25 cellular contexts compared by ENCODE assay signal in genomic region chr6:80134065-80134464, GRCh38. TPM values are rescaled to one million over a fixed set of nuclear protein-coding genes. Genes with fewer than 3 reads are reported as not detected.
DNase-seq lines count a peak whose midpoint lies in the region; ATAC-seq and TF ChIP-seq lines count a peak whose summit lies in the region.
"Had no signal": no experiment of that assay in that cellular context is flagged by ENCODE, and none has a peak within 500 bp of the region (broad histone marks: within the 10 kb centered on the region; RNA-seq: fewer than 3 reads in every experiment).

No MANE protein-coding gene starts in this region.

- H4K20me1 ChIP-seq in IMR-90 (ENCODE audit: insufficient read depth, low read length): no peaks in the 10 kb centered on the region
- no peaks in the 10 kb centered on the region for H4K20me1 ChIP-seq in PC-3 (ENCODE audit: low read length)
- H4K20me1 ChIP-seq: BLaER1 treated with 17β-estradiol and CSF1 and Interleukin-3, amounts not matched to agents 10 nM and 100 nM had no signal

- CTCF ChIA-PET in IMR-90 (lab: Yijun Ruan, JAX) (no interaction called here), PC-3 (lab: Charles Lee) (no interaction called here)
- CTCF ChIA-PET in activated CD4-positive, alpha-beta memory T cell treated with anti-CD3 and anti-CD28 coated beads, Interleukin-2, amount 10 ng/mL, durations not matched to agents 7 days and 5 days (lab: Charles Lee): no interaction called here

- WGBS in IMR-90 (ENCODE audit: extremely low coverage in 2 of 2, insufficient read length in 1 of 2), 2 experiments: no CpG with 5 or more reads among the region's 1 CpG

- H3K27ac ChIP-seq in IMR-90 (ENCODE audit: insufficient read depth, low read length) (no peak overlapping the region), PC-3 (ENCODE audit: low read length) (no peak overlapping the region), foreskin keratinocyte (no peak overlapping the region), lower lobe of right lung (no peak overlapping the region)
- H3K27ac ChIP-seq: A549; BLaER1 treated with 17β-estradiol and CSF1 and Interleukin-3, amounts not matched to agents 10 nM and 100 nM had no signal

- in situ Hi-C loops in IMR-90 (cut with MboI; ENCODE audit: low sequenced_read_pairs): loop anchor here (25.0 kb wide), 1 partner anchor 1628 kb away; the partner anchor contains the start of gene TENT5A

- no peaks in the 10 kb centered on the region for H3F3A ChIP-seq in PC-3 (ENCODE audit: low read length, unreplicated experiment)

- H2BK5ac ChIP-seq in IMR-90 (ENCODE audit: low read depth, low read length, poor library complexity, severe bottlenecking): no peak overlapping the region

- H3K18ac ChIP-seq in IMR-90 (ENCODE audit: low read depth, low read length): no peak overlapping the region

- no peak overlapping the region for H3K4me3 ChIP-seq in IMR-90 (ENCODE audit: insufficient read depth, low read depth, low read length)
- H3K4me3 ChIP-seq in PC-3 (ENCODE audit: low read length): no peak overlapping the region
- H3K4me3 ChIP-seq in lower lobe of right lung: no peak overlapping the region
- H3K4me3 ChIP-seq: A549; BLaER1 treated with 17β-estradiol and CSF1 and Interleukin-3, amounts not matched to agents 10 nM and 100 nM; GM12878 had no signal

- H3K14ac ChIP-seq in IMR-90 (replicated peaks; ENCODE audit: low read depth, low read length): no peak overlapping the region

- H3K36me3 ChIP-seq in IMR-90 (ENCODE audit: control insufficient read depth, insufficient read depth, low read length) (0 out of 2 replicates have a peak, but pooled peaks cover 1% of the 10 kb centered on the region), PC-3 (ENCODE audit: low read depth, low read length) (no peaks in the 10 kb centered on the region), lower lobe of right lung (peaks cover 15% of the 10 kb centered on the region)
- H3K36me3 ChIP-seq: BE2C; BLaER1 treated with 17β-estradiol and CSF1 and Interleukin-3, amounts not matched to agents 10 nM and 100 nM had no signal

- no peak overlapping the region for H2BK15ac ChIP-seq in IMR-90 (ENCODE audit: low read depth, low read length)

- TF ChIP-seq CTCF in IMR-90 (conservative IDR thresholded peaks at IDR 0.05; ENCODE audit: low read depth, low read length): no peak
- TF ChIP-seq CTCF in PC-3 (conservative IDR thresholded peaks at IDR 0.05; ENCODE audit: low read depth, low read length): no peak
- TF ChIP-seq CTCF in foreskin keratinocyte (conservative IDR thresholded peaks at IDR 0.05): no peak
- TF ChIP-seq CTCF in lower lobe of right lung (IDR thresholded peaks at IDR 0.05): no peak

- H3K9me3 ChIP-seq in IMR-90 (ENCODE audit: control insufficient read depth, insufficient read depth, low read length): no peaks in the 10 kb centered on the region
- no peaks in the 10 kb centered on the region for H3K9me3 ChIP-seq in PC-3 (ENCODE audit: low read length)
- no peaks in the 10 kb centered on the region for H3K9me3 ChIP-seq in lower lobe of right lung
- H3K9me3 ChIP-seq: A549; BE2C; BLaER1 treated with 17β-estradiol and CSF1 and Interleukin-3, amounts not matched to agents 10 nM and 100 nM had no signal

- TF ChIP-seq POLR2A in IMR-90 (IDR thresholded peaks at IDR 0.05; ENCODE audit: low read depth, low read length): no peak

- no peaks in the 10 kb centered on the region for H3K9me3 Mint-ChIP-seq in activated CD4-positive, alpha-beta memory T cell treated with anti-CD3 and anti-CD28 coated beads, Interleukin-2, amount 10 ng/mL, durations not matched to agents 7 days and 5 days
- H3K9me3 Mint-ChIP-seq: CD4-positive, alpha-beta T cell had no signal

- BruUV-seq in IMR-90 (replicated peaks; lab: Mats Ljungman, UMichigan): no TSS peak
- no TSS peak for BruUV-seq in PC-3 (replicated peaks; lab: Mats Ljungman, UMichigan)

- no peaks in the 10 kb centered on the region for H3K27me3 Mint-ChIP-seq in activated CD4-positive, alpha-beta memory T cell treated with anti-CD3 and anti-CD28 coated beads, Interleukin-2, amount 10 ng/mL, durations not matched to agents 7 days and 5 days
- H3K27me3 Mint-ChIP-seq: CD4-positive, alpha-beta T cell; CD8-positive, alpha-beta memory T cell had no signal

- peak overlapping the region; percentile 50; the same call in 1 of the 2 replicates for H2AK5ac ChIP-seq in IMR-90 (ENCODE audit: low read depth, low read length)

- H3K4ac ChIP-seq in IMR-90 (ENCODE audit: low read depth, low read length): no peak overlapping the region

- no peak overlapping the region for H4K91ac ChIP-seq in IMR-90 (ENCODE audit: insufficient read depth, low read depth, low read length)

- H3K9me2 ChIP-seq in PC-3 (replicated peaks; ENCODE audit: low read length): no peaks in the 10 kb centered on the region

- H3K27me3 ChIP-seq in IMR-90 (ENCODE audit: control insufficient read depth, insufficient read depth, low read length): no peaks in the 10 kb centered on the region
- H3K27me3 ChIP-seq in PC-3 (ENCODE audit: low read length): no peaks in the 10 kb centered on the region
- no peaks in the 10 kb centered on the region for H3K27me3 ChIP-seq in foreskin keratinocyte
- H3K27me3 ChIP-seq in lower lobe of right lung (ENCODE audit: low read depth): no peaks in the 10 kb centered on the region
- H3K27me3 ChIP-seq: BE2C; BLaER1 treated with 17β-estradiol and CSF1 and Interleukin-3, amounts not matched to agents 10 nM and 100 nM had no signal

- no peak overlapping the region for H3K9ac ChIP-seq in IMR-90 (ENCODE audit: low read depth, low read length)
- H3K9ac ChIP-seq in PC-3 (ENCODE audit: low read length): no peak overlapping the region
- H3K9ac ChIP-seq: BLaER1 treated with 17β-estradiol and CSF1 and Interleukin-3, amounts not matched to agents 10 nM and 100 nM had no signal

- H4K8ac ChIP-seq in IMR-90 (ENCODE audit: low read depth in 2 of 2, low read length in 2 of 2): no peak overlapping the region

- no peak overlapping the region for H2AK9ac ChIP-seq in IMR-90 (replicated peaks; ENCODE audit: low read depth, low read length, poor library complexity)

- no peak overlapping the region for H4K5ac ChIP-seq in IMR-90 (ENCODE audit: low read depth, low read length)

- DNase-seq in IMR-90 (no peak), PC-3 (no peak), foreskin keratinocyte (peak; percentile 61 to 62), lower lobe of right lung (no peak), UCSD-AML1 (lab: John Stamatoyannopoulos, UW; ENCODE audit: unreplicated experiment) (no peak), posterior cingulate gyrus (no peak)
- DNase-seq in activated CD4-positive, alpha-beta memory T cell treated with anti-CD3 and anti-CD28 coated beads, Interleukin-2, amount 10 ng/mL, durations not matched to agents 7 days and 5 days: no peak
- DNase-seq in effector CD4-positive, alpha-beta T cell: no peak
- DNase-seq: 8988T; ACHN; AML-193; BE2C; CD4-positive, alpha-beta T cell; CD8-positive, alpha-beta memory T cell; DMS 273 treated with DMSO at 0.1 percent for 48 hours; DMS79; EL; GDM1; GOT3; H7; HCEC 1CT had no signal

- POLR2A ChIA-PET in IMR-90 (lab: Charles Lee; ENCODE audit: unreplicated experiment) (no interaction called here), PC-3 (lab: Charles Lee; ENCODE audit: unreplicated experiment) (interaction anchor here (0.6 kb wide), 1 partner anchor 55 kb away, joined by 4 read pairs; no protein-coding TSS in a partner anchor)
- POLR2A ChIA-PET in activated CD4-positive, alpha-beta memory T cell treated with anti-CD3 and anti-CD28 coated beads, Interleukin-2, amount 10 ng/mL, durations not matched to agents 7 days and 5 days (lab: Charles Lee): no interaction called here

- dilution Hi-C loops in IMR-90 (cut with HindIII; ENCODE audit: low sequenced_read_pairs, unreplicated experiment): no loop called here

- H2BK20ac ChIP-seq in IMR-90 (ENCODE audit: low read depth, low read length): no peak overlapping the region

- H3K4me3 Mint-ChIP-seq in activated CD4-positive, alpha-beta memory T cell treated with anti-CD3 and anti-CD28 coated beads, Interleukin-2, amount 10 ng/mL, durations not matched to agents 7 days and 5 days: no peak overlapping the region
- H3K4me3 Mint-ChIP-seq: CD14-positive monocyte; CD4-positive, alpha-beta T cell; CD8-positive, alpha-beta memory T cell had no signal

- H3K79me2 ChIP-seq in PC-3 (ENCODE audit: low read length): no peaks in the 10 kb centered on the region

- ATAC-seq in IMR-90 (ENCODE audit: low read depth) (no peak), PC-3 (peak; percentile 51), foreskin keratinocyte (peak; percentile 12), lower lobe of right lung (peak; percentile 60 to 64)
- ATAC-seq: A549, GM12878 had no signal

- intact Hi-C loops in IMR-90 (cut with micrococcal nuclease): loop anchor here (5.0 to 10.0 kb wide), 3 partner anchors 1333 to 1871 kb away; partner anchors contain the start of gene TENT5A
- intact Hi-C loops in PC-3 (cut with micrococcal nuclease): no loop called here
- intact Hi-C loops in lower lobe of right lung (cut with DNase I): no loop called here
- intact Hi-C loops in posterior cingulate gyrus (cut with DNase I): no loop called here

- no peak overlapping the region for H3K56ac ChIP-seq in IMR-90 (ENCODE audit: extremely low read depth, insufficient read depth, low read length)

- H3K4me2 ChIP-seq in IMR-90 (ENCODE audit: low read depth, low read length): no peak overlapping the region
- no peak overlapping the region for H3K4me2 ChIP-seq in PC-3 (ENCODE audit: low read length)
- H3K4me2 ChIP-seq: A549; BLaER1 treated with 17β-estradiol and CSF1 and Interleukin-3, amounts not matched to agents 10 nM and 100 nM had no signal

- peaks cover 21% of the 10 kb centered on the region for H3K36me3 Mint-ChIP-seq in activated CD4-positive, alpha-beta memory T cell treated with anti-CD3 and anti-CD28 coated beads, Interleukin-2, amount 10 ng/mL, durations not matched to agents 7 days and 5 days (ENCODE audit: low read depth)

- H2AFZ ChIP-seq in IMR-90 (replicated peaks; ENCODE audit: low read length, poor library complexity) (no peak overlapping the region), PC-3 (ENCODE audit: low read length) (no peak overlapping the region)

- no peaks in the 10 kb centered on the region for H3K4me1 Mint-ChIP-seq in activated CD4-positive, alpha-beta memory T cell treated with anti-CD3 and anti-CD28 coated beads, Interleukin-2, amount 10 ng/mL, durations not matched to agents 7 days and 5 days
- H3K4me1 Mint-ChIP-seq: CD8-positive, alpha-beta memory T cell had no signal

- no peaks in the 10 kb centered on the region for H3K9me1 ChIP-seq in IMR-90 (ENCODE audit: insufficient read depth, low read length)

- no peak for TF ChIP-seq RAD21 in IMR-90 (IDR thresholded peaks at IDR 0.05; ENCODE audit: low read length)

- no peak overlapping the region for H2BK120ac ChIP-seq in IMR-90 (ENCODE audit: low read depth, low read length)

- H3K23ac ChIP-seq in IMR-90 (ENCODE audit: low read depth, low read length): no peak overlapping the region

- H3K79me1 ChIP-seq in IMR-90 (ENCODE audit: low read depth in 1 of 2, low read length in 2 of 2): no peaks in the 10 kb centered on the region

- no peak overlapping the region for H3K27ac Mint-ChIP-seq in activated CD4-positive, alpha-beta memory T cell treated with anti-CD3 and anti-CD28 coated beads, Interleukin-2, amount 10 ng/mL, durations not matched to agents 7 days and 5 days
- H3K27ac Mint-ChIP-seq: CD4-positive, alpha-beta T cell had no signal

- no peaks in the 10 kb centered on the region; the same call in 1 of the 2 replicates for H3K4me1 ChIP-seq in IMR-90 (ENCODE audit: control insufficient read depth, insufficient read depth, low read length)
- H3K4me1 ChIP-seq in PC-3 (ENCODE audit: insufficient read depth, low read length): no peaks in the 10 kb centered on the region
- peaks cover under 1% of the 10 kb centered on the region for H3K4me1 ChIP-seq in foreskin keratinocyte
- H3K4me1 ChIP-seq in lower lobe of right lung: peaks cover 4% of the 10 kb centered on the region
- H3K4me1 ChIP-seq: A549; BLaER1 treated with 17β-estradiol and CSF1 and Interleukin-3, amounts not matched to agents 10 nM and 100 nM had no signal

RNA-seq across cellular contexts. Expression of gene BCKDHB, which starts 27.6 kb away (rescaled TPM):
- total RNA-seq in IMR-90 (2012; rRNA removed) (11.8 and 16.4 TPM in 2 replicates), PC-3 (2014; rRNA removed) (9.9 and 12.7 TPM in 2 replicates), foreskin keratinocyte (8.0 and 9.1 TPM in 2 replicates), lower lobe of right lung (13.8 TPM)
- polyA plus RNA-seq in IMR-90 (2012; rRNA removed) (8.9 and 11.2 TPM in 2 replicates), foreskin keratinocyte (5.6 and 5.7 TPM in 2 replicates)
- 7.9 and 17.1 TPM in 2 replicates for polyA plus RNA-seq in IMR-90 (2012; cell fraction: cytosol; rRNA removed)
- polyA plus RNA-seq in IMR-90 (2012; cell fraction: nucleus; rRNA removed; ENCODE audit: low replicate concordance): 3.0 and 7.8 TPM in 2 replicates
- total RNA-seq in activated CD4-positive, alpha-beta memory T cell treated with anti-CD3 and anti-CD28 coated beads, Interleukin-2, amount 10 ng/mL, durations not matched to agents 7 days and 5 days: 10 to 100 TPM; 13.5 to 16.5 TPM

Comparison
In these comparisons a context has a peak if more than half of its experiments do, and no peak if none do; other contexts are left out.
1. DNase-seq: peak in foreskin keratinocyte (2 of 2); none in IMR-90 (single experiment), PC-3 (single experiment), lower lobe of right lung (single experiment), activated CD4-positive, alpha-beta memory T cell treated with anti-CD3 and anti-CD28 coated beads, Interleukin-2, amount 10 ng/mL, durations not matched to agents 7 days and 5 days (single experiment), effector CD4-positive, alpha-beta T cell (single experiment), UCSD-AML1 (single experiment) and posterior cingulate gyrus (0 of 10).